In the genomic region with DNA sequence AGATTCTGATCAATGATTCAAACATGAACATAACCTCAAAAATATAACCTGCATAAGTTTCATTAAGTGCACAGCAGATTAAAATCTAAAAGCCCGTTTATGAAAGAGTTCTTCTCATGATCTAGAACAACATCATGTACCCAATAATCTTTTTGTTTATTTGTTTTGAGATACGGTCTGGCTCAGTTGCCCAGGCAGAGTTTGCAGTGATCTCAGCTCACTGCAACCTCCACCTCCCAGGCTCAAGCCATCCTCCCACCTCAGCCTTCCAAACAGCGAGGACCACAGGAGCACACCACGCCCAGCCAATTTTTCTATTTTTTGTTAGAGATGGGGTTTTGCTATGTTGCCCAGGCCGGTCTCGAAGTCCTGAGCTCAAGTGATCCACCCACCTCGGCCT, we compare ENCODE assay signal across 1 cellular context.
TF ChIP-seq lines count a peak whose summit lies in the region.

No MANE protein-coding gene starts in this region.

TF ChIP-seq in IMR-90, 13 proteins besides CTCF, POLR2A, EP300 and RAD21:
- TF ChIP-seq MAFK (IDR thresholded peaks at IDR 0.05; ENCODE audit: low read depth, low read length) (no peak), RFX5 (IDR thresholded peaks at IDR 0.05; ENCODE audit: low read depth, low read length) (no peak), SMC3 (IDR thresholded peaks at IDR 0.05; ENCODE audit: low read depth, low read length) (no peak), BHLHE40 (IDR thresholded peaks at IDR 0.05; ENCODE audit: low read depth, low read length) (no peak), CEBPB (IDR thresholded peaks at IDR 0.05; ENCODE audit: low read depth, low read length) (no peak), NFE2L2 (IDR thresholded peaks at IDR 0.05; ENCODE audit: low read depth, low read length) (no peak), RCOR1 (IDR thresholded peaks at IDR 0.05; ENCODE audit: insufficient replicate concordance, low read length) (no peak), FOS (IDR thresholded peaks at IDR 0.05; ENCODE audit: low read depth, low read length) (no peak)
- TF ChIP-seq, protein P1, sequence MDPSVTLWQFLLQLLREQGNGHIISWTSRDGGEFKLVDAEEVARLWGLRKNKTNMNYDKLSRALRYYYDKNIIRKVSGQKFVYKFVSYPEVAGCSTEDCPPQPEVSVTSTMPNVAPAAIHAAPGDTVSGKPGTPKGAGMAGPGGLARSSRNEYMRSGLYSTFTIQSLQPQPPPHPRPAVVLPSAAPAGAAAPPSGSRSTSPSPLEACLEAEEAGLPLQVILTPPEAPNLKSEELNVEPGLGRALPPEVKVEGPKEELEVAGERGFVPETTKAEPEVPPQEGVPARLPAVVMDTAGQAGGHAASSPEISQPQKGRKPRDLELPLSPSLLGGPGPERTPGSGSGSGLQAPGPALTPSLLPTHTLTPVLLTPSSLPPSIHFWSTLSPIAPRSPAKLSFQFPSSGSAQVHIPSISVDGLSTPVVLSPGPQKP (IDR thresholded peaks at IDR 0.05; ENCODE audit: borderline replicate concordance, low read depth, low read length): no peak
- TF ChIP-seq, protein P2, sequence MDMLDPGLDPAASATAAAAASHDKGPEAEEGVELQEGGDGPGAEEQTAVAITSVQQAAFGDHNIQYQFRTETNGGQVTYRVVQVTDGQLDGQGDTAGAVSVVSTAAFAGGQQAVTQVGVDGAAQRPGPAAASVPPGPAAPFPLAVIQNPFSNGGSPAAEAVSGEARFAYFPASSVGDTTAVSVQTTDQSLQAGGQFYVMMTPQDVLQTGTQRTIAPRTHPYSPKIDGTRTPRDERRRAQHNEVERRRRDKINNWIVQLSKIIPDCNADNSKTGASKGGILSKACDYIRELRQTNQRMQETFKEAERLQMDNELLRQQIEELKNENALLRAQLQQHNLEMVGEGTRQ (IDR thresholded peaks at IDR 0.05; ENCODE audit: low read depth, low read length): no peak
